ENCODE assay signal across 16 cellular contexts in the genomic region with DNA sequence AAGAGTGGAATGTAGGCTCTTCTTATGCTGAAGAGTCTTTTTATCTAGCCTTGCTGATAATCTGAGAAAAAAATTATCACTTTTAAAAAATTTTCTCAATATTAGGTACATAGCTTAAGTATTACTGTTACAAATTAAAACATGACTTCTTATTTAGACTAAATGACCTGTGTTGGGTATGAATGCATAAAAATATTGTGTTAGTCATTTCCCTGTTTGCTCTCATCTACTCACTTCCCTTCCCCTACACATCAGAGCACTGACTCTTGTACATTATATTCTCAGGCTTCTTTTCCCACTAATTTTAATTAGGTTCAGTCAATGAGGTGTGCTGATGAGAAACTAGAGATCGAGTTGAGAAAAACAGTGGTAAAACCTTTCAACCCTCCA.
DNase-seq lines count a peak whose midpoint lies in the region; ATAC-seq and TF ChIP-seq lines count a peak whose summit lies in the region.
"Had no signal": no experiment of that assay in that cellular context is flagged by ENCODE, and none has a peak within 500 bp of the region (broad histone marks: within the 10 kb centered on the region; RNA-seq: fewer than 3 reads in every experiment).

No MANE protein-coding gene starts in this region.

- no peak overlapping the region for H4K5ac ChIP-seq in IMR-90 (ENCODE audit: low read depth, low read length)

- no peak overlapping the region for H3K4me3 ChIP-seq in DND-41 (ENCODE audit: low read depth in 1 of 2, low read length in 2 of 2)
- no peak overlapping the region for H3K4me3 ChIP-seq in IMR-90 (ENCODE audit: insufficient read depth, low read depth, low read length)
- H3K4me3 ChIP-seq in epithelial cell of proximal tubule (ENCODE audit: low read depth, low read length), result no peak overlapping the region
- no peak overlapping the region for H3K4me3 ChIP-seq in hepatocyte
- H3K4me3 ChIP-seq: gastrocnemius medialis, mucosa of descending colon, tibial artery had no signal

- TF ChIP-seq POLR2A in IMR-90 (IDR thresholded peaks at IDR 0.05; ENCODE audit: low read depth, low read length), result no peak

- no peak overlapping the region for H2BK15ac ChIP-seq in IMR-90 (ENCODE audit: low read depth, low read length)

- H3K9me1 ChIP-seq in IMR-90 (ENCODE audit: insufficient read depth, low read length), result no peaks in the 10 kb centered on the region; the same call in 1 of the 2 replicates

- intact Hi-C loops in IMR-90 (cut with micrococcal nuclease), result no loop called here

- H3K36me3 ChIP-seq in DND-41 (ENCODE audit: insufficient read depth, low read length) (no peaks in the 10 kb centered on the region), IMR-90 (ENCODE audit: control insufficient read depth, insufficient read depth, low read length) (no peaks in the 10 kb centered on the region), hepatocyte (replicated peaks; ENCODE audit: insufficient read depth, low read depth) (no peaks in the 10 kb centered on the region)
- H3K36me3 ChIP-seq: gastrocnemius medialis, tibial artery had no signal

- H3K27me3 ChIP-seq in DND-41 (ENCODE audit: insufficient read depth, low read length, poor library complexity) (no peaks in the 10 kb centered on the region), IMR-90 (ENCODE audit: control insufficient read depth, insufficient read depth, low read length) (no peaks in the 10 kb centered on the region), hepatocyte (no peaks in the 10 kb centered on the region)
- H3K27me3 ChIP-seq: gastrocnemius medialis, tibial artery had no signal

- H2BK120ac ChIP-seq in IMR-90 (ENCODE audit: low read depth, low read length), result no peak overlapping the region

- in situ Hi-C loops in IMR-90 (cut with MboI; ENCODE audit: low sequenced_read_pairs), result no loop called here

- DNase-seq in DND-41, result no peak
- DNase-seq in IMR-90, result peak; percentile 34
- DNase-seq in epithelial cell of proximal tubule (ENCODE audit: low read depth), result peak; percentile 10
- no peak for DNase-seq in activated naive CD4-positive, alpha-beta T cell treated with anti-CD3 and anti-CD28 coated beads, Interleukin-2, amount 50 U/mL, for 72 hours (ENCODE audit: low spot score in 2 of 2)
- no peak for DNase-seq in HT-29 (ENCODE audit: low spot score)
- no peak for DNase-seq in SK-N-DZ (ENCODE audit: low spot score)
- no peak for DNase-seq in hepatocyte (ENCODE audit: low spot score)
- DNase-seq: anterior cingulate cortex, gastrocnemius medialis, islet precursor cell, NCI-H1694, NCI-H526 treated with DMSO at 0.1 percent for 48 hours, SHP77 treated with DMSO at 0.1 percent for 48 hours, tibial artery had no signal

- dilution Hi-C loops in IMR-90 (cut with HindIII; ENCODE audit: low sequenced_read_pairs, unreplicated experiment), result no loop called here

- CTCF ChIA-PET in IMR-90 (lab: Yijun Ruan, JAX), result no interaction called here

- no peak overlapping the region for H3K18ac ChIP-seq in IMR-90 (ENCODE audit: low read depth, low read length)

- H3K9me2 ChIP-seq in hepatocyte (replicated peaks; ENCODE audit: insufficient read depth), result no peaks in the 10 kb centered on the region

- no peak for TF ChIP-seq RAD21 in IMR-90 (IDR thresholded peaks at IDR 0.05; ENCODE audit: low read length)

- WGBS in IMR-90 (ENCODE audit: extremely low coverage in 2 of 2, insufficient read length in 1 of 2), 2 experiments, result no CpG with 5 or more reads among the region's 1 CpG
- WGBS in hepatocyte (ENCODE audit: low lambda C conversion rate, missing lambda C conversion rate), result 58% methylated on average over 1 of the region's 1 CpG

- no peak overlapping the region for H4K91ac ChIP-seq in IMR-90 (ENCODE audit: insufficient read depth, low read depth, low read length)

- no peak overlapping the region for H3K56ac ChIP-seq in IMR-90 (ENCODE audit: extremely low read depth, insufficient read depth, low read length)

- peak overlapping the region; percentile 47 for H2AFZ ChIP-seq in DND-41 (ENCODE audit: low read depth, low read length)
- H2AFZ ChIP-seq in IMR-90 (replicated peaks; ENCODE audit: low read length, poor library complexity), result no peak overlapping the region
- H2AFZ ChIP-seq in hepatocyte, result no peak overlapping the region

- ATAC-seq in DND-41 (ENCODE audit: insufficient read depth, low read depth) (peak; percentile 55), GM21423 (IDR thresholded peaks at IDR 0.05; ENCODE audit: unreplicated experiment) (peak; percentile 44), IMR-90 (ENCODE audit: low read depth) (peak; percentile 29; the same call in 1 of the 2 replicates)
- ATAC-seq in activated naive CD4-positive, alpha-beta T cell treated with anti-CD3 and anti-CD28 coated beads, Interleukin-2, amount 50 U/mL, for 72 hours, result no peak
- ATAC-seq: gastrocnemius medialis had no signal

- TF ChIP-seq CTCF in DND-41 (IDR thresholded peaks at IDR 0.05; ENCODE audit: borderline replicate concordance, extremely low read depth, low read length, poor library complexity, severe bottlenecking) (no peak), IMR-90 (conservative IDR thresholded peaks at IDR 0.05; ENCODE audit: low read depth, low read length) (no peak), epithelial cell of proximal tubule (conservative IDR thresholded peaks at IDR 0.05; ENCODE audit: low read depth, low read length) (no peak), hepatocyte (IDR thresholded peaks at IDR 0.05; ENCODE audit: poor library complexity) (no peak)

- peaks cover 5 to 12% of the 10 kb centered on the region in 2 donors for H3K9me3 Mint-ChIP-seq in activated naive CD4-positive, alpha-beta T cell treated with anti-CD3 and anti-CD28 coated beads, Interleukin-2, amount 50 U/mL, for 72 hours

- H3K36me3 Mint-ChIP-seq in activated naive CD4-positive, alpha-beta T cell treated with anti-CD3 and anti-CD28 coated beads, Interleukin-2, amount 50 U/mL, for 72 hours, result no peaks in the 10 kb centered on the region

- no peak overlapping the region for H2BK20ac ChIP-seq in IMR-90 (ENCODE audit: low read depth, low read length)

- H3K9me3 ChIP-seq in DND-41 (ENCODE audit: insufficient read depth, low read length, severe bottlenecking) (no peaks in the 10 kb centered on the region), IMR-90 (ENCODE audit: control insufficient read depth, insufficient read depth, low read length) (no peaks in the 10 kb centered on the region), hepatocyte (ENCODE audit: low read depth) (no peaks in the 10 kb centered on the region)
- H3K9me3 ChIP-seq: gastrocnemius medialis, mucosa of descending colon, tibial artery had no signal

- H4K8ac ChIP-seq in IMR-90 (ENCODE audit: low read depth in 2 of 2, low read length in 2 of 2), result no peak overlapping the region

- H3K4ac ChIP-seq in IMR-90 (ENCODE audit: low read depth, low read length), result no peak overlapping the region

- H3K9ac ChIP-seq in DND-41 (ENCODE audit: low read depth, low read length) (no peak overlapping the region), IMR-90 (ENCODE audit: low read depth, low read length) (no peak overlapping the region)

- H3K79me1 ChIP-seq in IMR-90 (ENCODE audit: low read depth in 1 of 2, low read length in 2 of 2), result no peaks in the 10 kb centered on the region

- H3K27ac ChIP-seq in DND-41 (ENCODE audit: low read length) (peak overlapping the region; percentile 55), IMR-90 (ENCODE audit: insufficient read depth, low read length) (no peak overlapping the region), hepatocyte (no peak overlapping the region)
- H3K27ac ChIP-seq: gastrocnemius medialis, tibial artery had no signal

- H3K23ac ChIP-seq in IMR-90 (ENCODE audit: low read depth, low read length), result no peak overlapping the region

- H3K27ac Mint-ChIP-seq in activated naive CD4-positive, alpha-beta T cell treated with anti-CD3 and anti-CD28 coated beads, Interleukin-2, amount 50 U/mL, for 72 hours, result peak overlapping the region in 1 of 2 donors; percentile 7

- POLR2A ChIA-PET in IMR-90 (lab: Charles Lee; ENCODE audit: unreplicated experiment), result no interaction called here

- no TSS peak for BruUV-seq in IMR-90 (replicated peaks; lab: Mats Ljungman, UMichigan)

- H3K4me2 ChIP-seq in DND-41 (ENCODE audit: insufficient read depth, low read length) (no peak overlapping the region), IMR-90 (ENCODE audit: low read depth, low read length) (no peak overlapping the region), hepatocyte (no peak overlapping the region)

- H3K14ac ChIP-seq in IMR-90 (replicated peaks; ENCODE audit: low read depth, low read length), result no peak overlapping the region

- H3K4me1 ChIP-seq in DND-41 (ENCODE audit: insufficient read depth, low read length) (peaks cover 29% of the 10 kb centered on the region), IMR-90 (ENCODE audit: control insufficient read depth, insufficient read depth, low read length) (no peaks in the 10 kb centered on the region), hepatocyte (ENCODE audit: insufficient read depth) (no peaks in the 10 kb centered on the region)
- H3K4me1 ChIP-seq: gastrocnemius medialis, tibial artery had no signal

- H4K20me1 ChIP-seq in DND-41 (ENCODE audit: insufficient read depth, low read length), result no peaks in the 10 kb centered on the region
- H4K20me1 ChIP-seq in IMR-90 (ENCODE audit: insufficient read depth, low read length), result no peaks in the 10 kb centered on the region
- no peaks in the 10 kb centered on the region for H4K20me1 ChIP-seq in hepatocyte (ENCODE audit: insufficient read depth, poor library complexity, severe bottlenecking)

- H3K79me2 ChIP-seq in DND-41 (ENCODE audit: insufficient read depth, low read length), result no peaks in the 10 kb centered on the region
- H3K79me2 ChIP-seq in hepatocyte, result no peaks in the 10 kb centered on the region

- no peak overlapping the region for H2AK5ac ChIP-seq in IMR-90 (ENCODE audit: low read depth, low read length)

- no peak overlapping the region for H2AK9ac ChIP-seq in IMR-90 (replicated peaks; ENCODE audit: low read depth, low read length, poor library complexity)

- H2BK5ac ChIP-seq in IMR-90 (ENCODE audit: low read depth, low read length, poor library complexity, severe bottlenecking), result no peak overlapping the region

TF ChIP-seq in IMR-90, 13 proteins besides CTCF, POLR2A, EP300 and RAD21 (continues in another document):
- no peak for TF ChIP-seq RFX5 (IDR thresholded peaks at IDR 0.05; ENCODE audit: low read depth, low read length)
- TF ChIP-seq BHLHE40 (IDR thresholded peaks at IDR 0.05; ENCODE audit: low read depth, low read length), result no peak
- TF ChIP-seq ELK1 (IDR thresholded peaks at IDR 0.05; ENCODE audit: borderline replicate concordance, low read depth, low read length), result no peak
- no peak for TF ChIP-seq CHD1 (IDR thresholded peaks at IDR 0.05; ENCODE audit: low read depth, low read length)
- no peak for TF ChIP-seq MXI1 (IDR thresholded peaks at IDR 0.05; ENCODE audit: borderline replicate concordance, low read depth, low read length)

Comparison
In these comparisons a context has a peak if more than half of its experiments do, and no peak if none do; other contexts are left out.
1. ATAC-seq: peak in DND-41 (single experiment), GM21423 (single experiment) and IMR-90 (single experiment); none in activated naive CD4-positive, alpha-beta T cell treated with anti-CD3 and anti-CD28 coated beads, Interleukin-2, amount 50 U/mL, for 72 hours (0 of 2).
2. DNase-seq: peak in IMR-90 (single experiment) and epithelial cell of proximal tubule (single experiment); none in DND-41 (single experiment), activated naive CD4-positive, alpha-beta T cell treated with anti-CD3 and anti-CD28 coated beads, Interleukin-2, amount 50 U/mL, for 72 hours (0 of 2), HT-29 (single experiment), SK-N-DZ (single experiment) and hepatocyte (single experiment).